30 cellular contexts compared by ENCODE assay signal in the genomic region with DNA sequence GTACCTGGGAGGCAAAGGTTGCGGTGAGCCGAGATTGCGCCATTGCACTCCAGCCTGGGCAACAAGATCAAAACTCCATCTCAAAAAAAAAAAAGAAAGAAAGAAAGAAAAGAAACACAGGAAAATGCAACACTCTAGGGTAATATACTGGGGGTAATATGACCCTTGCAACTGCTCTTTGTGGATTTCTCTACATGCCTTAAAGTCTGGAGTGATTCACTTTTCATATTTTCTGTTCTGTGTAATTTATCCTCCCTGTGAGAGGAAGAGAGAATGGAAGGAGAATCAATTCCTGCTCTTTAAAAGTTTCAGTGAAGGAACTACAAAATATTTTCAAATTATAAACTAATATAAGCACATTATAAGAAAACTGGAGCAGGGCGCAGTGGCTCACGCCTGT. TPM values are rescaled to one million over a fixed set of nuclear protein-coding genes. Genes with fewer than 3 reads are reported as not detected.
"Had no signal": no experiment of that assay in that cellular context is flagged by ENCODE, and none has a peak within 500 bp of the region (broad histone marks: within the 10 kb centered on the region; RNA-seq: fewer than 3 reads in every experiment).

No MANE protein-coding gene starts in this region.

- H3K4me2 ChIP-seq: neural progenitor cell had no signal

- H3K27ac Mint-ChIP-seq: activated naive CD4-positive, alpha-beta T cell treated with anti-CD3 and anti-CD28 coated beads for 36 hours; activated naive CD8-positive, alpha-beta T cell treated with anti-CD3 and anti-CD28 coated beads, Interleukin-2, amount 10 ng/mL, durations not matched to agents 7 days and 5 days; mesothelial cell of epicardium; naive thymus-derived CD4-positive, alpha-beta T cell; neural progenitor cell; stimulated activated effector memory CD8-positive, alpha-beta T cell treated with anti-CD3 and anti-CD28 coated beads, Interleukin-12 subunit alpha, Interleukin-12 subunit beta, amount 100 ng/mL, for 72 hours; stimulated activated naive CD8-positive, alpha-beta T cell treated with anti-CD3 and anti-CD28 coated beads, Interleukin-15, Interleukin-2, amounts not matched to agents 100 ng/mL and 50 ng/mL, for 24 hours; T-helper 2 cell treated with Interferon-gamma antibody and Interleukin-4, amounts not matched to agents 5 μg/mL and 100 μg/mL, for 36 hours; type B pancreatic cell had no signal

- H3K9me3 Mint-ChIP-seq: activated naive CD4-positive, alpha-beta T cell treated with anti-CD3 and anti-CD28 coated beads for 36 hours; activated naive CD8-positive, alpha-beta T cell treated with anti-CD3 and anti-CD28 coated beads, Interleukin-2, amount 10 ng/mL, durations not matched to agents 7 days and 5 days; effector memory CD8-positive, alpha-beta T cell; mesothelial cell of epicardium; naive thymus-derived CD4-positive, alpha-beta T cell; neural progenitor cell; stimulated activated effector memory CD8-positive, alpha-beta T cell treated with anti-CD3 and anti-CD28 coated beads, Interleukin-12 subunit alpha, Interleukin-12 subunit beta, amount 100 ng/mL, for 72 hours; stimulated activated naive CD8-positive, alpha-beta T cell treated with anti-CD3 and anti-CD28 coated beads, Interleukin-15, Interleukin-2, amounts not matched to agents 100 ng/mL and 50 ng/mL, for 24 hours; T-helper 2 cell treated with Interferon-gamma antibody and Interleukin-4, amounts not matched to agents 5 μg/mL and 100 μg/mL, for 36 hours; type B pancreatic cell had no signal

- FAIRE-seq: small intestine had no signal

- H3K27me3 Mint-ChIP-seq: activated naive CD8-positive, alpha-beta T cell treated with anti-CD3 and anti-CD28 coated beads, Interleukin-2, amount 10 ng/mL, durations not matched to agents 7 days and 5 days; effector memory CD8-positive, alpha-beta T cell; naive thymus-derived CD4-positive, alpha-beta T cell; stimulated activated naive CD8-positive, alpha-beta T cell treated with anti-CD3 and anti-CD28 coated beads, Interleukin-15, Interleukin-2, amounts not matched to agents 100 ng/mL and 50 ng/mL, for 24 hours had no signal

- H3K4me3 Mint-ChIP-seq: activated naive CD4-positive, alpha-beta T cell treated with anti-CD3 and anti-CD28 coated beads for 36 hours; activated naive CD8-positive, alpha-beta T cell treated with anti-CD3 and anti-CD28 coated beads, Interleukin-2, amount 10 ng/mL, durations not matched to agents 7 days and 5 days; effector memory CD8-positive, alpha-beta T cell; mesothelial cell of epicardium; naive thymus-derived CD4-positive, alpha-beta T cell; neural progenitor cell; stimulated activated effector memory CD8-positive, alpha-beta T cell treated with anti-CD3 and anti-CD28 coated beads, Interleukin-12 subunit alpha, Interleukin-12 subunit beta, amount 100 ng/mL, for 72 hours; stimulated activated naive CD8-positive, alpha-beta T cell treated with anti-CD3 and anti-CD28 coated beads, Interleukin-15, Interleukin-2, amounts not matched to agents 100 ng/mL and 50 ng/mL, for 24 hours; T-helper 2 cell treated with Interferon-gamma antibody and Interleukin-4, amounts not matched to agents 5 μg/mL and 100 μg/mL, for 36 hours; type B pancreatic cell had no signal

- H3K4me1 ChIP-seq: neural progenitor cell had no signal

- H3K27me3 ChIP-seq: neural progenitor cell, uterus had no signal

- H3K9ac ChIP-seq: neural progenitor cell had no signal

- H3K9me3 ChIP-seq: uterus had no signal

- DNase-seq: activated CD4-positive, alpha-beta T cell treated with anti-CD3 and anti-CD28 coated beads for 4 hours; activated CD4-positive, alpha-beta T cell treated with anti-CD3 and anti-CD28 coated beads, Interleukin-2, amount 50 U/mL, for 4 hours; activated effector memory CD4-positive, alpha-beta T cell treated with Interleukin-2 at 50 U/mL for 16 hours; activated naive CD4-positive, alpha-beta T cell treated with anti-CD3 and anti-CD28 coated beads for 36 hours; activated naive CD8-positive, alpha-beta T cell treated with anti-CD3 and anti-CD28 coated beads, Interleukin-2, amount 10 ng/mL, durations not matched to agents 7 days and 5 days; amniotic stem cell; effector memory CD8-positive, alpha-beta T cell; erythroblast; foreskin fibroblast; head of caudate nucleus; hippocampal formation; naive thymus-derived CD4-positive, alpha-beta T cell; occipital lobe; stimulated activated CD4-positive, alpha-beta T cell treated with anti-CD3 and anti-CD28 coated beads, Interleukin-4, amount 100 ng/mL, for 24 hours; T-helper 1 cell; uterus had no signal

- H2AFZ ChIP-seq: neural progenitor cell had no signal

- H3K36me3 Mint-ChIP-seq: activated naive CD8-positive, alpha-beta T cell treated with anti-CD3 and anti-CD28 coated beads, Interleukin-2, amount 10 ng/mL, durations not matched to agents 7 days and 5 days; mesothelial cell of epicardium; neural progenitor cell; type B pancreatic cell had no signal

- ATAC-seq: effector memory CD8-positive, alpha-beta T cell; naive thymus-derived CD4-positive, alpha-beta T cell; sciatic nerve; stimulated activated effector memory CD8-positive, alpha-beta T cell treated with anti-CD3 and anti-CD28 coated beads, Interleukin-12 subunit alpha, Interleukin-12 subunit beta, amount 100 ng/mL, for 72 hours had no signal

- H3K27ac ChIP-seq: coronary artery, neural progenitor cell, uterus had no signal

- H3K4me3 ChIP-seq: coronary artery, neural progenitor cell, uterus had no signal

- H3K36me3 ChIP-seq: neural progenitor cell, uterus had no signal

RNA-seq across cellular contexts. Expression of a gene that starts 53.0 kb away (rescaled TPM):
- total RNA-seq: fibroblast of lung; kidney epithelial cell; lower leg skin; mesothelial cell of epicardium; naive thymus-derived CD4-positive, alpha-beta T cell; occipital lobe; posterior vena cava; sciatic nerve; subcutaneous adipose tissue; uterus had no signal
- polyA plus RNA-seq: fibroblast of lung had no signal
